31 cellular contexts compared by ENCODE assay signal in genomic region chrX:45274576-45274975, GRCh38.
DNase-seq lines count a peak whose midpoint lies in the region; ATAC-seq and TF ChIP-seq lines count a peak whose summit lies in the region.
"Had no signal": no experiment of that assay in that cellular context is flagged by ENCODE, and none has a peak within 500 bp of the region (broad histone marks: within the 10 kb centered on the region; RNA-seq: fewer than 3 reads in every experiment).

No MANE protein-coding gene starts in this region.

- CTCF ChIA-PET in PC-3 (lab: Charles Lee), result no interaction called here
- CTCF ChIA-PET in CD8-positive, alpha-beta memory T cell (lab: Charles Lee), result no interaction called here

- H3K4me3 ChIP-seq in PC-3 (ENCODE audit: low read length), result no peak overlapping the region
- no peak overlapping the region for H3K4me3 ChIP-seq in CD8-positive, alpha-beta memory T cell (ENCODE audit: low read length)
- H3K4me3 ChIP-seq: body of pancreas, SJSA1, spleen, thoracic aorta had no signal

- DNase-seq in ELR (ENCODE audit: low read depth) (peak; percentile 40), PC-3 (peak; percentile 40), dermis microvascular lymphatic vessel endothelial cell (ENCODE audit: low read depth in 2 of 2) (peak; percentile 41 to 48), kidney tubule cell (ENCODE audit: low spot score) (peak; percentile 40), NCI-H146 treated with DMSO at 0.1 percent for 48 hours (lab: John Stamatoyannopoulos, UW; ENCODE audit: unreplicated experiment) (no peak)
- no peak for DNase-seq in CD8-positive, alpha-beta memory T cell
- DNase-seq in activated effector memory CD4-positive, alpha-beta T cell treated with Interleukin-2 at 50 U/mL for 16 hours, result no peak
- DNase-seq: activated CD4-positive, alpha-beta T cell treated with anti-CD3 and anti-CD28 coated beads, Interleukin-2, amount 50 U/mL, for 1 hour; activated CD4-positive, CD25-positive, alpha-beta regulatory T cell; activated gamma-delta T cell treated with Interleukin-2 at 50 U/mL for 16 hours; activated naive CD8-positive, alpha-beta T cell treated with anti-CD3 and anti-CD28 coated beads, Interleukin-2, amount 50 U/mL, for 24 hours; activated T-cell treated with anti-CD3 and anti-CD28 coated beads, Interleukin-2, amount 50 U/mL, for 4 hours; body of pancreas; glutamatergic neuron; HCEC 1CT; Kasumi-1; left ventricle myocardium superior; NCI-H1694; NCI-H446 treated with DMSO at 0.1 percent for 48 hours; NCI-H774; right cardiac atrium; RPMI8226; spleen; stimulated activated CD4-positive, alpha-beta T cell treated with anti-CD3 and anti-CD28 coated beads, Interleukin-2, amount 100 ng/mL, for 24 hours; stimulated activated CD8-positive, alpha-beta memory T cell treated with anti-CD3 and anti-CD28 coated beads, Interleukin-4, amount 100 ng/mL, for 48 hours; stimulated activated naive CD8-positive, alpha-beta T cell treated with anti-CD3 and anti-CD28 coated beads, Interleukin-15, amount 100 ng/mL, for 72 hours; T-cell had no signal

- no peak for ATAC-seq in PC-3
- ATAC-seq: activated naive CD8-positive, alpha-beta T cell treated with anti-CD3 and anti-CD28 coated beads, Interleukin-2, amount 50 U/mL, for 24 hours; activated T-cell treated with anti-CD3 and anti-CD28 coated beads, Interleukin-2, amount 50 U/mL, for 4 hours; body of pancreas; left ventricle myocardium superior; right cardiac atrium; stimulated activated naive CD8-positive, alpha-beta T cell treated with anti-CD3 and anti-CD28 coated beads, Interleukin-15, amount 100 ng/mL, for 72 hours; T-cell had no signal

- H3K27ac Mint-ChIP-seq in CD8-positive, alpha-beta memory T cell, result peak overlapping the region in 1 of 8 donors; percentile 47
- H3K27ac Mint-ChIP-seq: activated naive CD8-positive, alpha-beta T cell treated with anti-CD3 and anti-CD28 coated beads, Interleukin-2, amount 50 U/mL, for 24 hours; B cell; T-cell had no signal

- H4K20me1 ChIP-seq in PC-3 (ENCODE audit: low read length), result no peaks in the 10 kb centered on the region

- H3K9ac ChIP-seq in PC-3 (ENCODE audit: low read length), result no peak overlapping the region
- H3K9ac ChIP-seq: parathyroid adenoma had no signal

- peaks cover 4% of the 10 kb centered on the region; the same call in 1 of the 2 replicates for H3K4me1 ChIP-seq in PC-3 (ENCODE audit: insufficient read depth, low read length)
- no peaks in the 10 kb centered on the region for H3K4me1 ChIP-seq in CD8-positive, alpha-beta memory T cell (ENCODE audit: insufficient read depth, low read length)
- H3K4me1 ChIP-seq: body of pancreas, parathyroid adenoma, SJSA1, spleen had no signal

- no peaks in the 10 kb centered on the region for H3K9me3 ChIP-seq in PC-3 (ENCODE audit: low read length)
- H3K9me3 ChIP-seq in CD8-positive, alpha-beta memory T cell (ENCODE audit: low read length), result no peaks in the 10 kb centered on the region
- H3K9me3 ChIP-seq: body of pancreas, SJSA1, thoracic aorta had no signal

- no peak overlapping the region for H2AFZ ChIP-seq in PC-3 (ENCODE audit: low read length)
- H2AFZ ChIP-seq: parathyroid adenoma had no signal

- H3F3A ChIP-seq in PC-3 (ENCODE audit: low read length, unreplicated experiment), result no peaks in the 10 kb centered on the region

- no peak overlapping the region for H3K4me2 ChIP-seq in PC-3 (ENCODE audit: low read length)

- H3K36me3 ChIP-seq in PC-3 (ENCODE audit: low read depth, low read length), result no peaks in the 10 kb centered on the region
- H3K36me3 ChIP-seq in CD8-positive, alpha-beta memory T cell (ENCODE audit: insufficient read depth, low read length), result no peaks in the 10 kb centered on the region
- H3K36me3 ChIP-seq: SJSA1, spleen, thoracic aorta had no signal

- H3K9me2 ChIP-seq in PC-3 (replicated peaks; ENCODE audit: low read length), result no peaks in the 10 kb centered on the region

- H3K4me3 Mint-ChIP-seq in CD8-positive, alpha-beta memory T cell, result no peak overlapping the region
- H3K4me3 Mint-ChIP-seq: activated naive CD8-positive, alpha-beta T cell treated with anti-CD3 and anti-CD28 coated beads, Interleukin-2, amount 50 U/mL, for 24 hours; activated T-cell treated with anti-CD3 and anti-CD28 coated beads, Interleukin-2, amount 50 U/mL, for 4 hours; B cell; stimulated activated naive CD8-positive, alpha-beta T cell treated with anti-CD3 and anti-CD28 coated beads, Interleukin-15, amount 100 ng/mL, for 72 hours; T-cell had no signal

- no peak overlapping the region; the same call in 1 of the 2 replicates for H3K27ac ChIP-seq in PC-3 (ENCODE audit: low read length)
- no peak overlapping the region for H3K27ac ChIP-seq in CD8-positive, alpha-beta memory T cell (ENCODE audit: low read depth, low read length)
- H3K27ac ChIP-seq: body of pancreas, parathyroid adenoma, SJSA1, spleen, thoracic aorta had no signal

- no peaks in the 10 kb centered on the region for H3K27me3 ChIP-seq in PC-3 (ENCODE audit: low read length)
- no peaks in the 10 kb centered on the region for H3K27me3 ChIP-seq in CD8-positive, alpha-beta memory T cell (ENCODE audit: insufficient read depth, low read length, poor library complexity, severe bottlenecking)
- H3K27me3 ChIP-seq: body of pancreas, SJSA1 had no signal

- H3K4me1 Mint-ChIP-seq in CD8-positive, alpha-beta memory T cell, result no peaks in the 10 kb centered on the region
- H3K4me1 Mint-ChIP-seq: activated naive CD8-positive, alpha-beta T cell treated with anti-CD3 and anti-CD28 coated beads, Interleukin-2, amount 50 U/mL, for 24 hours; B cell; stimulated activated naive CD8-positive, alpha-beta T cell treated with anti-CD3 and anti-CD28 coated beads, Interleukin-15, amount 100 ng/mL, for 72 hours; T-cell had no signal

- peaks cover 0 to 1% (median 0%) of the 10 kb centered on the region in 3 donors for H3K36me3 Mint-ChIP-seq in CD8-positive, alpha-beta memory T cell
- H3K36me3 Mint-ChIP-seq: T-cell had no signal

- no peaks in the 10 kb centered on the region for H3K79me2 ChIP-seq in PC-3 (ENCODE audit: low read length)
- H3K79me2 ChIP-seq: parathyroid adenoma had no signal

- peaks cover 0 to 4% (median 0%) of the 10 kb centered on the region in 5 donors for H3K9me3 Mint-ChIP-seq in CD8-positive, alpha-beta memory T cell
- H3K9me3 Mint-ChIP-seq: activated naive CD8-positive, alpha-beta T cell treated with anti-CD3 and anti-CD28 coated beads, Interleukin-2, amount 50 U/mL, for 24 hours; stimulated activated naive CD8-positive, alpha-beta T cell treated with anti-CD3 and anti-CD28 coated beads, Interleukin-15, amount 100 ng/mL, for 72 hours had no signal

- intact Hi-C loops in PC-3 (cut with micrococcal nuclease), result no loop called here

- POLR2A ChIA-PET in PC-3 (lab: Charles Lee; ENCODE audit: unreplicated experiment), result no interaction called here
- POLR2A ChIA-PET in CD8-positive, alpha-beta memory T cell (lab: Charles Lee), result no interaction called here

- H3K27me3 Mint-ChIP-seq in CD8-positive, alpha-beta memory T cell, result peaks cover 3% of the 10 kb centered on the region in 2 donors
- H3K27me3 Mint-ChIP-seq: B cell; stimulated activated naive CD8-positive, alpha-beta T cell treated with anti-CD3 and anti-CD28 coated beads, Interleukin-15, amount 100 ng/mL, for 72 hours had no signal

- no TSS peak for BruUV-seq in PC-3 (replicated peaks; lab: Mats Ljungman, UMichigan)

- no peak for TF ChIP-seq CTCF in PC-3 (conservative IDR thresholded peaks at IDR 0.05; ENCODE audit: low read depth, low read length)

Comparison
In these comparisons a context has a peak if more than half of its experiments do, and no peak if none do; other contexts are left out.
1. DNase-seq: peak in ELR (single experiment), PC-3 (single experiment), dermis microvascular lymphatic vessel endothelial cell (2 of 2) and kidney tubule cell (single experiment); none in CD8-positive, alpha-beta memory T cell (0 of 5), activated effector memory CD4-positive, alpha-beta T cell treated with Interleukin-2 at 50 U/mL for 16 hours (single experiment) and NCI-H146 treated with DMSO at 0.1 percent for 48 hours (single experiment).